ENCODE assay signal across 8 cellular contexts in genomic region chr7:76358053-76358477, GRCh38. TPM values are rescaled to one million over a fixed set of nuclear protein-coding genes. Genes with fewer than 3 reads are reported as not detected.
DNase-seq lines count a peak whose midpoint lies in the region; ATAC-seq lines count a peak whose summit lies in the region.

No MANE protein-coding gene starts in this region.

- H3K36me3 Mint-ChIP-seq in naive thymus-derived CD4-positive, alpha-beta T cell, result peaks cover 4 to 20% (median 14%) of the 10 kb centered on the region in 5 donors

- no peaks in the 10 kb centered on the region for H3K9me3 ChIP-seq in naive thymus-derived CD4-positive, alpha-beta T cell (ENCODE audit: control insufficient read depth in 2 of 3, low read length in 3 of 3)
- no peaks in the 10 kb centered on the region for H3K9me3 ChIP-seq in stomach smooth muscle (ENCODE audit: control insufficient read depth in 2 of 2, low read length in 2 of 2)

- H3K27ac Mint-ChIP-seq in naive thymus-derived CD4-positive, alpha-beta T cell, result peak overlapping the region; percentile 90 to 97 (median 94)

- H3K4me1 ChIP-seq in naive thymus-derived CD4-positive, alpha-beta T cell (ENCODE audit: control insufficient read depth in 2 of 2, insufficient read depth in 2 of 2, low read length in 2 of 2), result peaks cover 4 to 31% of the 10 kb centered on the region in 2 donors
- peaks cover 16% of the 10 kb centered on the region for H3K4me1 ChIP-seq in stomach smooth muscle (ENCODE audit: control insufficient read depth, insufficient read depth, low read length)

- DNase-seq in NK-92 treated with Interleukin-12 subunit alpha and Interleukin-12 subunit beta, amount 100 ng/mL, for 24 hours (lab: John Stamatoyannopoulos, UW), result peak; percentile 58
- DNase-seq in NK-92 (lab: John Stamatoyannopoulos, UW; ENCODE audit: unreplicated experiment) (no peak), NCI-H2227 (lab: John Stamatoyannopoulos, UW; ENCODE audit: unreplicated experiment) (peak; percentile 75), activated T-cell treated with anti-CD3 and anti-CD28 coated beads for 4 hours (peak; percentile 50)
- peak in 8 of 9 donors; percentile 16 to 70 (median 48) for DNase-seq in naive thymus-derived CD4-positive, alpha-beta T cell

- H3K27ac ChIP-seq in naive thymus-derived CD4-positive, alpha-beta T cell (ENCODE audit: low read depth, low read length), result peak overlapping the region; percentile 92
- H3K27ac ChIP-seq in stomach smooth muscle (ENCODE audit: low read length), result peak overlapping the region; percentile 95

- peak overlapping the region; percentile 72 for H3K4me3 ChIP-seq in naive thymus-derived CD4-positive, alpha-beta T cell (ENCODE audit: low read length)
- peak overlapping the region; percentile 85 to 90 for H3K4me3 ChIP-seq in stomach smooth muscle (ENCODE audit: low read length in 2 of 2)

- intact Hi-C loops in naive thymus-derived CD4-positive, alpha-beta T cell (cut with micrococcal nuclease), result loop anchor here (1.0 to 5.0 kb wide), 10 partner anchors 35 to 1701 kb away; partner anchors contain the start of genes GTF2I (in 2 of the 2), RHBDD2 (in 2 of the 2), CCDC146 (in 1 of the 2) and HIP1 (in 1 of the 2)

- H3K9me3 Mint-ChIP-seq in naive thymus-derived CD4-positive, alpha-beta T cell, result no peaks in the 10 kb centered on the region

- peaks cover 28 to 47% (median 40%) of the 10 kb centered on the region in 7 donors for H3K4me1 Mint-ChIP-seq in naive thymus-derived CD4-positive, alpha-beta T cell

- ATAC-seq in HG02885 (IDR thresholded peaks at IDR 0.05; ENCODE audit: poor library complexity, unreplicated experiment), result peak; percentile 26
- peak; percentile 40 for ATAC-seq in esophagus mucosa
- peak; percentile 12 for ATAC-seq in naive thymus-derived CD4-positive, alpha-beta T cell

- POLR2A ChIA-PET in naive thymus-derived CD4-positive, alpha-beta T cell (lab: Charles Lee), result interaction anchor here (0.6 to 4.2 kb wide), 10 partner anchors 8 to 1189 kb away, joined by 3 to 57 read pairs (median 4); partner anchors contain the start of gene HSPB1

- CTCF ChIA-PET in naive thymus-derived CD4-positive, alpha-beta T cell (lab: Charles Lee), result interaction anchor here (0.5 to 2.3 kb wide), 5 partner anchors 32 to 180 kb away, joined by 3 to 15 read pairs (median 4); no protein-coding TSS in a partner anchor

- peaks cover 0 to 14% (median 0%) of the 10 kb centered on the region in 3 experiments for H3K36me3 ChIP-seq in naive thymus-derived CD4-positive, alpha-beta T cell (ENCODE audit: control insufficient read depth in 2 of 3, insufficient read depth in 3 of 3, low read length in 3 of 3)
- H3K36me3 ChIP-seq in stomach smooth muscle (ENCODE audit: control insufficient read depth in 2 of 2, insufficient read depth in 2 of 2, low read length in 2 of 2), result no peaks in the 10 kb centered on the region

- no peaks in the 10 kb centered on the region for H3K27me3 Mint-ChIP-seq in naive thymus-derived CD4-positive, alpha-beta T cell

- peak overlapping the region; percentile 87 to 99 (median 94) for H3K4me3 Mint-ChIP-seq in naive thymus-derived CD4-positive, alpha-beta T cell

- H3K27me3 ChIP-seq in naive thymus-derived CD4-positive, alpha-beta T cell (ENCODE audit: control insufficient read depth in 2 of 2, insufficient read depth in 2 of 2, low read length in 2 of 2), result no peaks in the 10 kb centered on the region
- no peaks in the 10 kb centered on the region for H3K27me3 ChIP-seq in stomach smooth muscle (ENCODE audit: control insufficient read depth in 1 of 2, insufficient read depth in 2 of 2, low read length in 2 of 2)

- peak overlapping the region; percentile 86 to 89 for H3K9ac ChIP-seq in stomach smooth muscle (ENCODE audit: low read length in 2 of 2)

RNA-seq across cellular contexts. Expression of gene YWHAG, which starts 0.7 kb away (rescaled TPM):
- total RNA-seq in esophagus mucosa, result 86.9 TPM
- total RNA-seq in naive thymus-derived CD4-positive, alpha-beta T cell, result 10 to 100 TPM; 27.7 to 98.3 (median 39.6) TPM
- 1 to 10 TPM; 1.4 to 1.6 TPM for polyA plus RNA-seq in naive thymus-derived CD4-positive, alpha-beta T cell

RNA-seq across cellular contexts. Expression of gene SSC4D, which starts 51.4 kb away (rescaled TPM):
- total RNA-seq in esophagus mucosa, result 0.92 TPM
- under 1 TPM in 1 of 5 experiments, not detected in 4; 0.24 TPM for total RNA-seq in naive thymus-derived CD4-positive, alpha-beta T cell
- under 1 TPM in 1 of 2 donors, not detected in 1; 0.35 TPM for polyA plus RNA-seq in naive thymus-derived CD4-positive, alpha-beta T cell

RNA-seq across cellular contexts. Expression of gene HSPB1, which starts 55.6 kb away (rescaled TPM):
- total RNA-seq in esophagus mucosa, result 4,957 TPM
- 10 to 100 TPM; 26.3 to 47.2 (median 40.5) TPM for total RNA-seq in naive thymus-derived CD4-positive, alpha-beta T cell
- polyA plus RNA-seq in naive thymus-derived CD4-positive, alpha-beta T cell, result 10 to 100 TPM; 68.6 to 93.5 TPM

Comparison
In these comparisons a context has a peak if more than half of its experiments do, and no peak if none do; other contexts are left out.
1. RNA of gene HSPB1, which starts 55.6 kb away (total RNA-seq): 4,957 TPM in esophagus mucosa (single experiment); 26.3 to 47.2 TPM in naive thymus-derived CD4-positive, alpha-beta T cell; every median in the first group is over 100 times any median in the second.
2. Peak in every context shown above with its lines, with median percentiles within 50 percentile points of each other: ATAC-seq.